In the genomic region with DNA sequence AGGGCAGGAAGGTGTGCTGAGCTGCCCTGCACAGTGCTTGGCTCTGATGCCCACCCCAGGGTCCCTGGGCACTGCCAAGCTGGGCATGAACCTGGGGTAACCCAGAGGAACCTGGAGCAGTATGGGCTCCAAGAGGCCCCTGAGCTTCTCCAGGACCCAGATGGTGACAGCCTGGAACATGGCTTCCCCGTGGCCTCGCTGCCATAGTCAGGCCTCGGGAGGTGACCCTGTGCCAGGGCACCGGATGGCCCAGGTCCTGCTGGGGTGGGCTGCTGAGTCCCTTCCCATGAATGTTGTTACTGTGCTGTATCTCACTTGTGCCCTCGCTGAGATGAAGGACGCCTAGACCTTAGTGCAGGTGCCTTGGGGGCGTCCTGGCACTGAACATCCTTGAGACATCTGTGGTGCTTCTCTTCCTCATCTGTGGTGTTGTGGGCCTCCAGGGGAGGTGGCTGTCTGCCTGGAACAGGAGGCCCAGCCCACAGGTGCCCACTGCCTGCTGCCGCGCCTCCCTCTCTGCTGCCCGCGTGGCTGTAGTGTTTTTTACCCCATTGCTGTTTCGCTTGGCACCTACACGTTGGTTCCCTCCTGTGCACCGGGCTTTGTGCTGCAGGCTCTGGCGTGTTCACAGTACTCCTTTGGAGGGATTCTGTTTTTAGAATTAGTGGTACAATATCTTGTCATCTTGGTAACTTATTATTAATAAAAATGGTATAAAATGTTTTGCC, we compare ENCODE assay signal across 16 cellular contexts.
DNase-seq lines count a peak whose midpoint lies in the region; ATAC-seq and TF ChIP-seq lines count a peak whose summit lies in the region.
"Had no signal": no experiment of that assay in that cellular context is flagged by ENCODE, and none has a peak within 500 bp of the region (broad histone marks: within the 10 kb centered on the region; RNA-seq: fewer than 3 reads in every experiment).

No MANE protein-coding gene starts in this region.

- H3K27me3 Mint-ChIP-seq in osteocyte (ENCODE audit: unreplicated experiment): peaks cover 2% of the 10 kb centered on the region
- peaks cover 13 to 59% of the 10 kb centered on the region in 2 donors for H3K27me3 Mint-ChIP-seq in effector memory CD8-positive, alpha-beta T cell
- H3K27me3 Mint-ChIP-seq: IgD-negative memory B cell had no signal

- ATAC-seq in effector memory CD8-positive, alpha-beta T cell (replicated peaks): no peak
- ATAC-seq in HG03135 (IDR thresholded peaks at IDR 0.05; ENCODE audit: unreplicated experiment): no peak
- ATAC-seq: GM23338 had no signal

- no peak overlapping the region for H3K4me3 Mint-ChIP-seq in osteocyte (ENCODE audit: unreplicated experiment)
- H3K4me3 Mint-ChIP-seq in effector memory CD8-positive, alpha-beta T cell: no peak overlapping the region
- H3K4me3 Mint-ChIP-seq: CD4-positive, CD25-positive, alpha-beta regulatory T cell; CD8-positive, alpha-beta memory T cell; GM23338; IgD-negative memory B cell had no signal

- peaks cover 2% of the 10 kb centered on the region for H3K36me3 Mint-ChIP-seq in osteocyte (ENCODE audit: unreplicated experiment)
- no peaks in the 10 kb centered on the region for H3K36me3 Mint-ChIP-seq in effector memory CD8-positive, alpha-beta T cell (ENCODE audit: insufficient read depth)
- H3K36me3 Mint-ChIP-seq: CD4-positive, CD25-positive, alpha-beta regulatory T cell; CD8-positive, alpha-beta memory T cell; IgD-negative memory B cell had no signal

- TF ChIP-seq CTCF in osteocyte (IDR thresholded peaks at IDR 0.05): no peak

- H3K27ac Mint-ChIP-seq in osteocyte (ENCODE audit: unreplicated experiment): no peak overlapping the region
- H3K27ac Mint-ChIP-seq in effector memory CD8-positive, alpha-beta T cell: no peak overlapping the region
- H3K27ac Mint-ChIP-seq: CD4-positive, CD25-positive, alpha-beta regulatory T cell; GM23338; IgD-negative memory B cell had no signal

- in situ Hi-C loops in G401 (cut with HindIII; ENCODE audit: low sequenced_read_pairs): no loop called here

- DNase-seq in activated CD8-positive, alpha-beta memory T cell treated with anti-CD3 and anti-CD28 coated beads, Interleukin-2, amount 50 U/mL, for 48 hours: peak; percentile 32
- no peak for DNase-seq in activated CD8-positive, alpha-beta memory T cell treated with anti-CD3 and anti-CD28 coated beads, Interleukin-2, amount 50 U/mL, for 4 hours
- DNase-seq in G401 (ENCODE audit: low spot score) (peak; percentile 63), cerebellar cortex (ENCODE audit: low spot score) (peak; percentile 49), osteocyte (ENCODE audit: extremely low spot score, unreplicated experiment) (peak; percentile 81), T-helper 1 cell (no peak)
- DNase-seq in effector memory CD8-positive, alpha-beta T cell: no peak
- DNase-seq: 8988T; CD4-positive, CD25-positive, alpha-beta regulatory T cell; CD8-positive, alpha-beta memory T cell; COR-L47; GDM1; HCEC 1CT had no signal

- no peaks in the 10 kb centered on the region for H3K4me1 Mint-ChIP-seq in osteocyte (ENCODE audit: unreplicated experiment)
- no peaks in the 10 kb centered on the region for H3K4me1 Mint-ChIP-seq in effector memory CD8-positive, alpha-beta T cell (ENCODE audit: low read depth in 2 of 2)
- H3K4me1 Mint-ChIP-seq: CD4-positive, CD25-positive, alpha-beta regulatory T cell; CD8-positive, alpha-beta memory T cell; IgD-negative memory B cell had no signal

- no peaks in the 10 kb centered on the region for H3K9me3 Mint-ChIP-seq in osteocyte (ENCODE audit: unreplicated experiment)
- no peaks in the 10 kb centered on the region for H3K9me3 Mint-ChIP-seq in effector memory CD8-positive, alpha-beta T cell
- H3K9me3 Mint-ChIP-seq: CD8-positive, alpha-beta memory T cell; IgD-negative memory B cell had no signal

Comparison
In these comparisons a context has a peak if more than half of its experiments do, and no peak if none do; other contexts are left out.
1. DNase-seq: peak in activated CD8-positive, alpha-beta memory T cell treated with anti-CD3 and anti-CD28 coated beads, Interleukin-2, amount 50 U/mL, for 48 hours (single experiment), G401 (single experiment), cerebellar cortex (single experiment) and osteocyte (single experiment); none in activated CD8-positive, alpha-beta memory T cell treated with anti-CD3 and anti-CD28 coated beads, Interleukin-2, amount 50 U/mL, for 4 hours (single experiment), effector memory CD8-positive, alpha-beta T cell (0 of 3) and T-helper 1 cell (0 of 5).